ENCODE assay signal across 9 cellular contexts in genomic region chr13:59360108-59360507, GRCh38.
DNase-seq lines count a peak whose midpoint lies in the region; ATAC-seq lines count a peak whose summit lies in the region.
"Had no signal": no experiment of that assay in that cellular context is flagged by ENCODE, and none has a peak within 500 bp of the region (broad histone marks: within the 10 kb centered on the region; RNA-seq: fewer than 3 reads in every experiment).

No MANE protein-coding gene starts in this region.

- ATAC-seq in activated naive CD4-positive, alpha-beta T cell treated with anti-CD3 and anti-CD28 coated beads, Interleukin-2, amount 50 U/mL, for 72 hours, result peak; percentile 31 to 84
- ATAC-seq in HG02938 (IDR thresholded peaks at IDR 0.05; ENCODE audit: unreplicated experiment), result peak; percentile 56
- no peak for ATAC-seq in T-helper 17 cell

- no peaks in the 10 kb centered on the region for H3K36me3 Mint-ChIP-seq in activated naive CD4-positive, alpha-beta T cell treated with anti-CD3 and anti-CD28 coated beads, Interleukin-2, amount 50 U/mL, for 72 hours
- H3K36me3 Mint-ChIP-seq in T-helper 17 cell (ENCODE audit: low read depth), result no peaks in the 10 kb centered on the region

- peaks cover 2% of the 10 kb centered on the region for H3K4me1 Mint-ChIP-seq in T-helper 17 cell

- DNase-seq in activated naive CD4-positive, alpha-beta T cell treated with anti-CD3 and anti-CD28 coated beads, Interleukin-2, amount 50 U/mL, for 72 hours (ENCODE audit: low spot score in 2 of 2), result peak in 1 of 2 donors; percentile 4
- no peak for DNase-seq in activated naive CD4-positive, alpha-beta T cell treated with Interleukin-2 at 50 U/mL for 16 hours
- DNase-seq in UCSD-AML1 (lab: John Stamatoyannopoulos, UW; ENCODE audit: unreplicated experiment), result peak; percentile 48
- peak; percentile 35 for DNase-seq in pons (ENCODE audit: low spot score)
- DNase-seq in HPDE6-E6E7 (ENCODE audit: extremely low spot score), result no peak
- DNase-seq in T-helper 17 cell, result no peak
- no peak for DNase-seq in effector CD4-positive, alpha-beta T cell
- DNase-seq: activated CD4-positive, alpha-beta T cell treated with anti-CD3 and anti-CD28 coated beads for 1 hour had no signal

- no peaks in the 10 kb centered on the region for H3K9me3 ChIP-seq in T-helper 17 cell (ENCODE audit: control insufficient read depth, low read length, poor library complexity, severe bottlenecking)

- H3K4me3 Mint-ChIP-seq in T-helper 17 cell, result no peak overlapping the region

- H3K27ac Mint-ChIP-seq in activated naive CD4-positive, alpha-beta T cell treated with anti-CD3 and anti-CD28 coated beads, Interleukin-2, amount 50 U/mL, for 72 hours, result no peak overlapping the region
- no peak overlapping the region for H3K27ac Mint-ChIP-seq in T-helper 17 cell

- peaks cover 10% of the 10 kb centered on the region for H3K27me3 Mint-ChIP-seq in T-helper 17 cell

- no peaks in the 10 kb centered on the region for H3K9me3 Mint-ChIP-seq in activated naive CD4-positive, alpha-beta T cell treated with anti-CD3 and anti-CD28 coated beads, Interleukin-2, amount 50 U/mL, for 72 hours

Comparison
In these comparisons a context has a peak if more than half of its experiments do, and no peak if none do; other contexts are left out.
1. DNase-seq: peak in UCSD-AML1 (single experiment) and pons (single experiment); none in activated naive CD4-positive, alpha-beta T cell treated with Interleukin-2 at 50 U/mL for 16 hours (single experiment), HPDE6-E6E7 (single experiment), T-helper 17 cell (0 of 3) and effector CD4-positive, alpha-beta T cell (single experiment).